ENCODE assay signal across 1 cellular context in genomic region chr5:77444356-77444755, GRCh38.
TF ChIP-seq lines count a peak whose summit lies in the region.

No MANE protein-coding gene starts in this region.

TF ChIP-seq in IMR-90, 13 proteins besides CTCF, POLR2A, EP300 and RAD21:
- TF ChIP-seq MAFK (IDR thresholded peaks at IDR 0.05; ENCODE audit: low read depth, low read length) = no peak
- no peak for TF ChIP-seq CHD1 (IDR thresholded peaks at IDR 0.05; ENCODE audit: low read depth, low read length)
- TF ChIP-seq SMC3 (IDR thresholded peaks at IDR 0.05; ENCODE audit: low read depth, low read length) = no peak
- no peak for TF ChIP-seq FOS (IDR thresholded peaks at IDR 0.05; ENCODE audit: low read depth, low read length)
- no peak for TF ChIP-seq CEBPB (IDR thresholded peaks at IDR 0.05; ENCODE audit: low read depth, low read length)
- TF ChIP-seq USF2 (IDR thresholded peaks at IDR 0.05; ENCODE audit: low read depth, low read length) = no peak
- no peak for TF ChIP-seq MAZ (IDR thresholded peaks at IDR 0.05; ENCODE audit: borderline replicate concordance, low read depth, low read length)
- TF ChIP-seq, protein P1, sequence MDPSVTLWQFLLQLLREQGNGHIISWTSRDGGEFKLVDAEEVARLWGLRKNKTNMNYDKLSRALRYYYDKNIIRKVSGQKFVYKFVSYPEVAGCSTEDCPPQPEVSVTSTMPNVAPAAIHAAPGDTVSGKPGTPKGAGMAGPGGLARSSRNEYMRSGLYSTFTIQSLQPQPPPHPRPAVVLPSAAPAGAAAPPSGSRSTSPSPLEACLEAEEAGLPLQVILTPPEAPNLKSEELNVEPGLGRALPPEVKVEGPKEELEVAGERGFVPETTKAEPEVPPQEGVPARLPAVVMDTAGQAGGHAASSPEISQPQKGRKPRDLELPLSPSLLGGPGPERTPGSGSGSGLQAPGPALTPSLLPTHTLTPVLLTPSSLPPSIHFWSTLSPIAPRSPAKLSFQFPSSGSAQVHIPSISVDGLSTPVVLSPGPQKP (IDR thresholded peaks at IDR 0.05; ENCODE audit: borderline replicate concordance, low read depth, low read length) = no peak
- no peak for TF ChIP-seq RCOR1 (IDR thresholded peaks at IDR 0.05; ENCODE audit: insufficient replicate concordance, low read length)
TF ChIP-seq in IMR-90: peak in this region for 0.
